12 cellular contexts compared by ENCODE assay signal in the genomic region with DNA sequence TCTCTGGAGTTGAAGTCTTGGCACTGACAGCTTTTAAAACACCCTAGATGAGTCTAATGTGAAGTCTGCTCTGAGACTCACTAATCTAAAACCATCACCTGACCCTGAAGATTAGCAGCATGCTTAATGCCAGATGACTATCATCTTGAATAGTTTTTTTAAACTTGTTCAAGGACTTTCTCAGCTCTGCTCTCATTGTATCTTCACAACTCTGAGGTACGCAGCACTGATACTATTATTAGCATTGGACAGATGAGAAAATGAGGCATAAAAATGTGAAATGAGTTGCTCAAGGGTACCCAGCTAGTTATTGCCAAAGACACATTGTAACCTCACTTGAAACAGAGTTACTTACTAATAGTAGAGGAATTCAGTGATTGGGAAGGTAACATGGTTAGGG. TPM values are rescaled to one million over a fixed set of nuclear protein-coding genes. Genes with fewer than 3 reads are reported as not detected.
DNase-seq lines count a peak whose midpoint lies in the region; ATAC-seq and TF ChIP-seq lines count a peak whose summit lies in the region.
"Had no signal": no experiment of that assay in that cellular context is flagged by ENCODE, and none has a peak within 500 bp of the region (broad histone marks: within the 10 kb centered on the region; RNA-seq: fewer than 3 reads in every experiment).

No MANE protein-coding gene starts in this region.

- no peak overlapping the region for H3K4me3 ChIP-seq in breast epithelium
- H3K4me3 ChIP-seq in RWPE2 (ENCODE audit: severe bottlenecking) = no peak overlapping the region
- no peak overlapping the region for H3K4me3 ChIP-seq in fibroblast of the aortic adventitia (ENCODE audit: low read depth, low read length)
- H3K4me3 ChIP-seq: SJSA1 had no signal

- peak; percentile 49 for DNase-seq in MCF 10A (ENCODE audit: unreplicated experiment)
- no peak for DNase-seq in breast epithelium (ENCODE audit: low spot score in 2 of 2)
- no peak for DNase-seq in RWPE2 (ENCODE audit: low spot score)
- DNase-seq in fibroblast of the aortic adventitia (ENCODE audit: low read depth) = peak; percentile 69
- no peak for DNase-seq in stimulated activated naive CD8-positive, alpha-beta T cell treated with anti-CD3 and anti-CD28 coated beads, Interleukin-15, amount 100 ng/mL, for 72 hours
- DNase-seq in stimulated activated CD4-positive, alpha-beta T cell treated with anti-CD3 and anti-CD28 coated beads, Interleukin-1b, Interleukin-23, amount 100 ng/mL, for 48 hours = no peak
- no peak for DNase-seq in AG08396 (ENCODE audit: low spot score)
- DNase-seq: activated gamma-delta T cell, MM.1S had no signal

- POLR2A ChIA-PET in MCF 10A (lab: Yijun Ruan, JAX) = interaction anchor here (0.5 to 5.5 kb wide), 23 partner anchors 9 to 720 kb away, joined by 3 to 32 read pairs (median 4); a partner anchor contains a TSS

- no peaks in the 10 kb centered on the region for H3K27me3 Mint-ChIP-seq in MCF 10A (ENCODE audit: insufficient read depth, unreplicated experiment)
- H3K27me3 Mint-ChIP-seq in stimulated activated naive CD8-positive, alpha-beta T cell treated with anti-CD3 and anti-CD28 coated beads, Interleukin-15, amount 100 ng/mL, for 72 hours = no peaks in the 10 kb centered on the region

- peaks cover 5% of the 10 kb centered on the region for H3K4me1 Mint-ChIP-seq in MCF 10A (ENCODE audit: insufficient read depth, unreplicated experiment)
- H3K4me1 Mint-ChIP-seq in stimulated activated naive CD8-positive, alpha-beta T cell treated with anti-CD3 and anti-CD28 coated beads, Interleukin-15, amount 100 ng/mL, for 72 hours = peaks cover 6% of the 10 kb centered on the region
- H3K4me1 Mint-ChIP-seq: CD14-positive monocyte had no signal

- ATAC-seq in RWPE2 (ENCODE audit: low read depth) = peak; percentile 3; the same call in 1 of the 3 replicates
- ATAC-seq in stimulated activated naive CD8-positive, alpha-beta T cell treated with anti-CD3 and anti-CD28 coated beads, Interleukin-15, amount 100 ng/mL, for 72 hours = no peak
- no peak for ATAC-seq in HG03095 (IDR thresholded peaks at IDR 0.05; ENCODE audit: unreplicated experiment)

- intact Hi-C loops in MCF 10A (cut with micrococcal nuclease) = loop anchor here (10.0 kb wide), 1 partner anchor 671 kb away; no protein-coding TSS in a partner anchor
- intact Hi-C loops in breast epithelium (cut with DNase I; ENCODE audit: low total_unique reads) = loop anchor here (10.0 kb wide), 1 partner anchor 69 kb away; no protein-coding TSS in a partner anchor

- H3K27ac ChIP-seq in breast epithelium (peak overlapping the region in 1 of 2 donors; percentile 38), RWPE2 (ENCODE audit: poor library complexity, severe bottlenecking) (peak overlapping the region; percentile 96)
- H3K27ac ChIP-seq: SJSA1 had no signal

- no peaks in the 10 kb centered on the region for H3K9me3 Mint-ChIP-seq in MCF 10A (ENCODE audit: unreplicated experiment)
- H3K9me3 Mint-ChIP-seq in stimulated activated naive CD8-positive, alpha-beta T cell treated with anti-CD3 and anti-CD28 coated beads, Interleukin-15, amount 100 ng/mL, for 72 hours = no peaks in the 10 kb centered on the region

- peaks cover 8% of the 10 kb centered on the region for H3K36me3 Mint-ChIP-seq in MCF 10A (ENCODE audit: insufficient read depth, unreplicated experiment)

- H3K27me3 ChIP-seq in breast epithelium (no peaks in the 10 kb centered on the region), RWPE2 (ENCODE audit: insufficient read depth, poor library complexity, severe bottlenecking) (no peaks in the 10 kb centered on the region)
- H3K27me3 ChIP-seq: SJSA1 had no signal

- CTCF ChIA-PET in MCF 10A (lab: Yijun Ruan, JAX) = interaction anchor here (0.6 to 2.0 kb wide), 7 partner anchors 22 to 819 kb away, joined by 3 to 9 read pairs (median 4); no protein-coding TSS in a partner anchor

- H3K4me1 ChIP-seq in breast epithelium (peaks cover 0 to 15% of the 10 kb centered on the region in 2 donors), RWPE2 (ENCODE audit: insufficient read depth, poor library complexity, severe bottlenecking) (peaks cover 67% of the 10 kb centered on the region)

- no TSS peak for BruUV-seq in MCF 10A (replicated peaks; lab: Mats Ljungman, UMichigan)

- peak overlapping the region; percentile 16 for H3K27ac Mint-ChIP-seq in MCF 10A (ENCODE audit: low read depth, unreplicated experiment)
- peak overlapping the region; percentile 77 to 82 for H3K27ac Mint-ChIP-seq in stimulated activated naive CD8-positive, alpha-beta T cell treated with anti-CD3 and anti-CD28 coated beads, Interleukin-15, amount 100 ng/mL, for 72 hours
- H3K27ac Mint-ChIP-seq: CD14-positive monocyte had no signal

- TF ChIP-seq POLR2A in breast epithelium (IDR thresholded peaks at IDR 0.05) = no peak

- no peak for TF ChIP-seq CTCF in MCF 10A (IDR thresholded peaks at IDR 0.05; ENCODE audit: unreplicated experiment)
- TF ChIP-seq CTCF in breast epithelium (IDR thresholded peaks at IDR 0.05) = no peak
- no peak for TF ChIP-seq CTCF in RWPE2 (IDR thresholded peaks at IDR 0.05; ENCODE audit: poor library complexity, severe bottlenecking)
- no peak for TF ChIP-seq CTCF in fibroblast of the aortic adventitia (IDR thresholded peaks at IDR 0.05; ENCODE audit: insufficient read depth, low read length)

- H3K36me3 ChIP-seq in breast epithelium (no peaks in the 10 kb centered on the region), RWPE2 (ENCODE audit: low read depth) (peaks cover 90% of the 10 kb centered on the region)
- H3K36me3 ChIP-seq: SJSA1 had no signal

- no peak overlapping the region for H3K4me3 Mint-ChIP-seq in MCF 10A (ENCODE audit: unreplicated experiment)
- H3K4me3 Mint-ChIP-seq in stimulated activated naive CD8-positive, alpha-beta T cell treated with anti-CD3 and anti-CD28 coated beads, Interleukin-15, amount 100 ng/mL, for 72 hours = peak overlapping the region in 1 of 2 donors; percentile 73
- H3K4me3 Mint-ChIP-seq: CD14-positive monocyte had no signal

- H3K9me3 ChIP-seq in breast epithelium (no peaks in the 10 kb centered on the region), RWPE2 (ENCODE audit: severe bottlenecking) (no peaks in the 10 kb centered on the region)
- H3K9me3 ChIP-seq: SJSA1 had no signal

RNA-seq across cellular contexts. Expression of a gene that starts 4.8 kb away (rescaled TPM):
- total RNA-seq in MCF 10A (2022) = 327 and 339 TPM in 2 replicates
- 100 to 1,000 TPM in 2 of 3 donors, 1 to 10 TPM in 1; 7.8 to 219 (median 101) TPM for total RNA-seq in breast epithelium
- total RNA-seq in fibroblast of the aortic adventitia (ENCODE audit: low replicate concordance) = 87.0 and 203 TPM in 2 replicates

Comparison
In these comparisons a context has a peak if more than half of its experiments do, and no peak if none do; other contexts are left out.
1. DNase-seq: peak in MCF 10A (single experiment) and fibroblast of the aortic adventitia (single experiment); none in breast epithelium (0 of 2), RWPE2 (single experiment), stimulated activated naive CD8-positive, alpha-beta T cell treated with anti-CD3 and anti-CD28 coated beads, Interleukin-15, amount 100 ng/mL, for 72 hours (0 of 2), stimulated activated CD4-positive, alpha-beta T cell treated with anti-CD3 and anti-CD28 coated beads, Interleukin-1b, Interleukin-23, amount 100 ng/mL, for 48 hours (single experiment) and AG08396 (single experiment).